ENCODE assay signal across 25 cellular contexts in genomic region chr4:136706942-136707341, GRCh38.
"Had no signal": no experiment of that assay in that cellular context is flagged by ENCODE, and none has a peak within 500 bp of the region (broad histone marks: within the 10 kb centered on the region; RNA-seq: fewer than 3 reads in every experiment).

No MANE protein-coding gene starts in this region.

- H3K4me2 ChIP-seq: hepatocyte, smooth muscle cell had no signal

- DNase-seq: activated CD4-positive, alpha-beta T cell treated with anti-CD3 and anti-CD28 coated beads for 4 hours; activated CD4-positive, alpha-beta T cell treated with anti-CD3 and anti-CD28 coated beads, Interleukin-2, amount 50 U/mL, for 48 hours; activated CD4-positive, CD25-positive, alpha-beta regulatory T cell; activated CD8-positive, alpha-beta memory T cell treated with anti-CD3 and anti-CD28 coated beads, Interleukin-2, amount 50 U/mL, for 48 hours; activated naive CD4-positive, alpha-beta T cell treated with anti-CD3 and anti-CD28 coated beads for 36 hours; activated T-cell treated with anti-CD3 and anti-CD28 coated beads, Interleukin-2, amount 50 U/mL, for 4 hours; body of pancreas; cortex of kidney; erythroblast; glutamatergic neuron; immature natural killer cell; left lung; naive B cell; retina; sigmoid colon; stimulated activated CD4-positive, alpha-beta T cell treated with anti-CD3 and anti-CD28 coated beads, Interleukin-15, amount 100 ng/mL, for 24 hours; stimulated activated CD8-positive, alpha-beta memory T cell treated with anti-CD3 and anti-CD28 coated beads, Interleukin-4, amount 100 ng/mL, for 48 hours; stimulated activated naive B cell treated with anti-CD40 and anti-IgM and Interleukin-4, amounts not matched to agents 10 μg/mL and 1 μg/mL and 100 μg/mL, for 72 hours; transverse colon; uterus had no signal

- H3K9me3 ChIP-seq: body of pancreas, left lung, sigmoid colon, transverse colon, uterus had no signal

- H3K36me3 ChIP-seq: cardiac muscle cell, left lung, sigmoid colon, transverse colon, uterus had no signal

- H3K4me3 ChIP-seq: body of pancreas, cardiac muscle cell, hepatocyte, left lung, lung, sigmoid colon, smooth muscle cell, transverse colon, uterus had no signal

- H3K9me3 Mint-ChIP-seq: stimulated activated naive B cell treated with anti-CD40 and anti-IgM and Interleukin-4, amounts not matched to agents 10 μg/mL and 1 μg/mL and 100 μg/mL, for 72 hours had no signal

- H3K4me1 ChIP-seq: body of pancreas, left lung, transverse colon, uterus had no signal

- H3K27ac ChIP-seq: body of pancreas, cardiac muscle cell, hepatocyte, left lung, sigmoid colon, transverse colon, uterus had no signal

- H3K4me1 Mint-ChIP-seq: immature natural killer cell; naive B cell; neural crest cell; stimulated activated naive B cell treated with anti-CD40 and anti-IgM and Interleukin-4, amounts not matched to agents 10 μg/mL and 1 μg/mL and 100 μg/mL, for 72 hours had no signal

- H3K36me3 Mint-ChIP-seq: immature natural killer cell; naive B cell; stimulated activated naive B cell treated with anti-CD40 and anti-IgM and Interleukin-4, amounts not matched to agents 10 μg/mL and 1 μg/mL and 100 μg/mL, for 72 hours had no signal

- ATAC-seq: activated T-cell treated with anti-CD3 and anti-CD28 coated beads, Interleukin-2, amount 50 U/mL, for 4 hours; body of pancreas; left lung; stimulated activated naive B cell treated with anti-CD40 and anti-IgM and Interleukin-4, amounts not matched to agents 10 μg/mL and 1 μg/mL and 100 μg/mL, for 72 hours had no signal

- H2AFZ ChIP-seq: hepatocyte had no signal

- H3K27me3 ChIP-seq: body of pancreas, cardiac muscle cell, hepatocyte, left lung, sigmoid colon, transverse colon, uterus had no signal

- H3K79me2 ChIP-seq: hepatocyte had no signal

- H3K4me3 Mint-ChIP-seq: activated naive CD4-positive, alpha-beta T cell treated with anti-CD3 and anti-CD28 coated beads for 36 hours; activated T-cell treated with anti-CD3 and anti-CD28 coated beads, Interleukin-2, amount 50 U/mL, for 4 hours; immature natural killer cell; naive B cell; neural crest cell; stimulated activated naive B cell treated with anti-CD40 and anti-IgM and Interleukin-4, amounts not matched to agents 10 μg/mL and 1 μg/mL and 100 μg/mL, for 72 hours had no signal

- H3K27ac Mint-ChIP-seq: activated naive CD4-positive, alpha-beta T cell treated with anti-CD3 and anti-CD28 coated beads for 36 hours; immature natural killer cell; naive B cell; stimulated activated naive B cell treated with anti-CD40 and anti-IgM and Interleukin-4, amounts not matched to agents 10 μg/mL and 1 μg/mL and 100 μg/mL, for 72 hours had no signal

- H3K27me3 Mint-ChIP-seq: naive B cell; stimulated activated naive B cell treated with anti-CD40 and anti-IgM and Interleukin-4, amounts not matched to agents 10 μg/mL and 1 μg/mL and 100 μg/mL, for 72 hours had no signal
